ENCODE assay signal across 8 cellular contexts in genomic region chr1:36386262-36387140, GRCh38. TPM values are rescaled to one million over a fixed set of nuclear protein-coding genes. Genes with fewer than 3 reads are reported as not detected.
DNase-seq lines count a peak whose midpoint lies in the region; ATAC-seq and TF ChIP-seq lines count a peak whose summit lies in the region.

No MANE protein-coding gene starts in this region.

- peaks cover 14% of the 10 kb centered on the region for H3K36me3 ChIP-seq in left ventricle myocardium inferior

- no peaks in the 10 kb centered on the region for H3K27me3 ChIP-seq in left ventricle myocardium inferior (ENCODE audit: low read depth)

- peak; percentile 34 for ATAC-seq in HG02571 (IDR thresholded peaks at IDR 0.05; ENCODE audit: unreplicated experiment)

- H3K27ac ChIP-seq in adipose tissue (ENCODE audit: low read depth, low read length) (peak overlapping the region; percentile 98), left ventricle myocardium inferior (replicated peaks) (peak overlapping the region; percentile 99)

- intact Hi-C loops in left ventricle myocardium inferior (cut with micrococcal nuclease), result no loop called here
- intact Hi-C loops in posterior vena cava (cut with DNase I), result no loop called here

- peak overlapping the region; percentile 82 for H3K4me3 ChIP-seq in left ventricle myocardium inferior

- peaks cover 86% of the 10 kb centered on the region for H3K4me1 ChIP-seq in left ventricle myocardium inferior

- peak; percentile 96 for DNase-seq in GF-D8 (lab: John Stamatoyannopoulos, UW)
- DNase-seq in NCI-H1105 treated with DMSO at 0.1 percent for 48 hours (lab: John Stamatoyannopoulos, UW), result peak; percentile 66
- peak; percentile 99 for DNase-seq in SW480 (ENCODE audit: low spot score)
- DNase-seq in left ventricle myocardium inferior, result peak; percentile 89
- peak; percentile 98 for DNase-seq in posterior vena cava (ENCODE audit: low spot score)
- DNase-seq in ureter (ENCODE audit: low spot score), result peak; percentile 95

- no peak for TF ChIP-seq CTCF in left ventricle myocardium inferior (IDR thresholded peaks at IDR 0.05; ENCODE audit: borderline replicate concordance)

- WGBS in adipose tissue, 3 donors, result 1 to 2% (median 2%) methylated on average over 14 of the region's 14 CpGs

- no peaks in the 10 kb centered on the region for H3K9me3 ChIP-seq in left ventricle myocardium inferior (replicated peaks)

RNA-seq across cellular contexts. Expression of gene STK40, which starts 0.8 kb away (rescaled TPM):
- polyA plus RNA-seq in adipose tissue, result 10 to 100 TPM; 22.8 to 63.2 (median 50.7) TPM
- total RNA-seq in left ventricle myocardium inferior (69.8 TPM), posterior vena cava (10 to 100 TPM; 68.5 to 94.8 TPM), ureter (34.2 TPM)

RNA-seq across cellular contexts. Expression of gene LSM10, which starts 11.2 kb away (rescaled TPM):
- 10 to 100 TPM; 30.7 to 59.5 (median 59.5) TPM for polyA plus RNA-seq in adipose tissue
- total RNA-seq in left ventricle myocardium inferior, result 53.6 TPM
- total RNA-seq in posterior vena cava, result 10 to 100 TPM; 30.7 to 34.8 TPM
- 28.9 TPM for total RNA-seq in ureter

Comparison
In these comparisons a context has a peak if more than half of its experiments do, and no peak if none do; other contexts are left out.
1. Peak in every context shown above with its lines: DNase-seq, ATAC-seq, H3K4me3 ChIP-seq and H3K27ac ChIP-seq.